In the genomic region with DNA sequence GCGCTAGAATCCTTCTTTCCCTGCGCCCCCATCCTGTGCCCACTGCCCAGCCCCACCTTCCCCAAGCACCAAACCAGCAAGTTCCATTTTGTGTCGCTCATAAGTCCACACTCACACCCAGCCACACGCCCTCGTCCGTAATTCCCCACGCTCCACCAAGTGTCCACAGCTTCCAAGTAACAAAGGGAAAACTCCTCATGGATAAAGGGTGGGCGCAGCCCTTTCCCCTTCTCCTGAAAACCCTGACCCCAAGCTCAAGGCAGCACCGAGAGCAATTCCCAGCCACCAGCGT, we compare ENCODE assay signal across 8 cellular contexts. TPM values are rescaled to one million over a fixed set of nuclear protein-coding genes. Genes with fewer than 3 reads are reported as not detected.
A peak's percentile ranks its signal among the peaks of the same experiment; 100 is the strongest.
DNase-seq lines count a peak whose midpoint lies in the region; ATAC-seq and TF ChIP-seq lines count a peak whose summit lies in the region.

No MANE protein-coding gene starts in this region.

- H3K27me3 Mint-ChIP-seq in natural killer cell (ENCODE audit: low read depth in 2 of 2) = peaks cover 66 to 84% of the 10 kb centered on the region in 2 donors

- DNase-seq in dorsolateral prefrontal cortex (no peak), natural killer cell (no peak), OCI-M1 (lab: John Stamatoyannopoulos, UW) (no peak), NCI-H128 (lab: John Stamatoyannopoulos, UW; ENCODE audit: unreplicated experiment) (no peak)

- WGBS in HUES64 = 1% methylated on average over 10 of the region's 10 CpGs

- no peak overlapping the region for H2AFZ ChIP-seq in ACC112 (ENCODE audit: low read length, unreplicated experiment)

- H3K9me3 ChIP-seq in HUES64 (ENCODE audit: insufficient read depth, low read depth, low read length) = no peaks in the 10 kb centered on the region

- 0 out of 2 replicates have a peak overlapping the region, but pooled peaks have one; percentile 12 for H3K4me3 ChIP-seq in ACC112 (ENCODE audit: low read depth, low read length)
- peak overlapping the region; percentile 86 for H3K4me3 ChIP-seq in HUES64 (ENCODE audit: low read length)
- peak overlapping the region; percentile 43 to 82 (median 67) for H3K4me3 ChIP-seq in dorsolateral prefrontal cortex

- H3K36me3 ChIP-seq in ACC112 (ENCODE audit: insufficient read depth, low read length) (no peaks in the 10 kb centered on the region), HUES64 (ENCODE audit: insufficient read depth, low read length) (no peaks in the 10 kb centered on the region)

- peak overlapping the region; percentile 79 for H3K9ac ChIP-seq in HUES64 (ENCODE audit: low read depth, low read length)

- ATAC-seq in natural killer cell (peak in 1 of 3 donors; percentile 14), GM18511 (IDR thresholded peaks at IDR 0.05; ENCODE audit: unreplicated experiment) (no peak), HG02623 (IDR thresholded peaks at IDR 0.05; ENCODE audit: unreplicated experiment) (no peak)

- H3K4me1 ChIP-seq in ACC112 (ENCODE audit: control insufficient read depth, insufficient read depth, low read length, unreplicated experiment) (no peaks in the 10 kb centered on the region), HUES64 (ENCODE audit: insufficient read depth, low read length) (peaks cover 20% of the 10 kb centered on the region; the same call in 1 of the 2 replicates)

- H3K9me3 Mint-ChIP-seq in natural killer cell = no peaks in the 10 kb centered on the region

- peaks cover 15 to 36% of the 10 kb centered on the region in 2 donors for H3K4me1 Mint-ChIP-seq in natural killer cell

- H3K36me3 Mint-ChIP-seq in natural killer cell = no peaks in the 10 kb centered on the region

- H3K27ac Mint-ChIP-seq in natural killer cell = peak overlapping the region in 1 of 2 donors; percentile 5

- no peaks in the 10 kb centered on the region for H3K79me2 ChIP-seq in ACC112 (ENCODE audit: control insufficient read depth, insufficient read depth, low read length, unreplicated experiment)

- H3K27me3 ChIP-seq in ACC112 (ENCODE audit: insufficient read depth, low read length) (peaks cover 98% of the 10 kb centered on the region), HUES64 (ENCODE audit: insufficient read depth, low read length) (peaks cover 43% of the 10 kb centered on the region), dorsolateral prefrontal cortex (peaks cover 0 to 41% (median 4%) of the 10 kb centered on the region in 45 donors)

- H3K4me3 Mint-ChIP-seq in natural killer cell = peak overlapping the region; percentile 80

- TF ChIP-seq CTCF in dorsolateral prefrontal cortex (IDR thresholded peaks at IDR 0.05 in 54 of 56, conservative IDR thresholded peaks at IDR 0.05 in 2 of 56; ENCODE audit: low read depth in 1 of 56, partially characterized antibody in 56 of 56) (no peak), natural killer cell (IDR thresholded peaks at IDR 0.05) (no peak)

- intact Hi-C loops in dorsolateral prefrontal cortex (cut with DNase I) (no loop called here), natural killer cell (cut with micrococcal nuclease) (no loop called here)

- H3K27ac ChIP-seq in ACC112 (ENCODE audit: low read depth, low read length) (no peak overlapping the region), HUES64 (ENCODE audit: low read depth, low read length) (no peak overlapping the region), dorsolateral prefrontal cortex (peak overlapping the region in 58 of 59 donors; percentile 52 to 96 (median 88))

RNA-seq across cellular contexts. Expression of a gene that starts 0.5 kb away (rescaled TPM):
- polyA plus RNA-seq in HUES64 (2013, experiment 1 of 2) = 51.5 TPM
- polyA plus RNA-seq in HUES64 (2013, experiment 2 of 2) = 70.4 TPM
- total RNA-seq in dorsolateral prefrontal cortex (100 to 1,000 TPM; 188 to 567 (median 374) TPM), natural killer cell (under 1 TPM in 2 of 3 donors, not detected in 1; 0.20 to 0.90 TPM)

RNA-seq across cellular contexts. Expression of a gene that starts 51.5 kb away (rescaled TPM):
- 0.20 TPM for polyA plus RNA-seq in HUES64 (2013, experiment 1 of 2)
- not detected for polyA plus RNA-seq in HUES64 (2013, experiment 2 of 2)
- total RNA-seq in dorsolateral prefrontal cortex (10 to 100 TPM in 5 of 120 experiments, 1 to 10 TPM in 115; 1.5 to 14.9 (median 4.6) TPM), natural killer cell (under 1 TPM in 2 of 3 donors, not detected in 1; 0.75 to 0.78 TPM)

RNA-seq across cellular contexts. Expression of a gene that starts 53.2 kb away (rescaled TPM):
- 0.05 TPM for polyA plus RNA-seq in HUES64 (2013, experiment 1 of 2)
- polyA plus RNA-seq in HUES64 (2013, experiment 2 of 2) = 0.32 TPM
- total RNA-seq in dorsolateral prefrontal cortex (1 to 10 TPM in 1 of 120 experiments, under 1 TPM in 56, not detected in 63; 0.15 to 1.3 (median 0.35) TPM), natural killer cell (1 to 10 TPM; 1.6 to 1.8 (median 1.8) TPM)

Comparison
In these comparisons a context has a peak if more than half of its experiments do, and no peak if none do; other contexts are left out.
1. H3K27ac ChIP-seq: peak in dorsolateral prefrontal cortex (58 of 59); none in ACC112 (single experiment) and HUES64 (single experiment).
2. H3K4me3 ChIP-seq: peak in every context shown above with its lines; median percentile 86 in HUES64; 67 in dorsolateral prefrontal cortex; 12 in ACC112.
3. RNA of a gene that starts 0.5 kb away (total RNA-seq): 188 to 567 TPM in dorsolateral prefrontal cortex; 0.20 to 0.90 TPM in natural killer cell; every median in the first group is over 10 times any median in the second.